ENCODE assay signal across 8 cellular contexts in the genomic region with DNA sequence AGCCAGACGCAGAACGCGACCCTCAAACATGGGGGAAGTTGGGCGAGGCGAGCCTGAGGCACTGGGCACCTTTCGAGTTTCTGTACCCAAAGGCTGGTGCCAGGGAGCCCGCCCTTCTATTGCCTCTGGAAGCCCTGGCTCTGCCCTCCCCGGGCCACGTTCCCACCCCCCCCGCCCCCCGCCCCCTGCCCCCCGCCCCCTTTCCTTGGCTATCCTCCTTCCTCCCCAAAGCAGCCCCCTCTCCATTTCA. TPM values are rescaled to one million over a fixed set of nuclear protein-coding genes. Genes with fewer than 3 reads are reported as not detected.
DNase-seq lines count a peak whose midpoint lies in the region; ATAC-seq, FAIRE-seq and TF ChIP-seq lines count a peak whose summit lies in the region.

No MANE protein-coding gene starts in this region.

- no peaks in the 10 kb centered on the region for H3K9me2 ChIP-seq in PC-3 (replicated peaks; ENCODE audit: low read length)

- H2BK120ac ChIP-seq in neuronal stem cell (ENCODE audit: low read depth, low read length), result no peak overlapping the region

- TF ChIP-seq CTCF in Calu3 (IDR thresholded peaks at IDR 0.05; ENCODE audit: unreplicated experiment) (no peak), PC-3 (conservative IDR thresholded peaks at IDR 0.05; ENCODE audit: low read depth, low read length) (no peak), endothelial cell of umbilical vein (IDR thresholded peaks at IDR 0.05; ENCODE audit: extremely low read depth in 1 of 2, insufficient read depth in 1 of 2, low read depth in 1 of 2, low read length in 2 of 2) (no peak)

- no peak overlapping the region for H4K91ac ChIP-seq in neuronal stem cell (ENCODE audit: low read depth, low read length, poor library complexity)

- H3K9me1 ChIP-seq in endothelial cell of umbilical vein (replicated peaks; ENCODE audit: control insufficient read depth, extremely low read depth, insufficient read depth, low read length), result no peaks in the 10 kb centered on the region

- DNase-seq in Calu3, result no peak
- no peak for DNase-seq in PC-3
- no peak for DNase-seq in endothelial cell of umbilical vein (ENCODE audit: low read depth, low spot score)
- no peak for DNase-seq in neuronal stem cell (ENCODE audit: low spot score)
- DNase-seq in NCI-H2227 (lab: John Stamatoyannopoulos, UW; ENCODE audit: unreplicated experiment), result no peak
- no peak for DNase-seq in HuH-7.5 (ENCODE audit: low spot score)
- no peak for DNase-seq in HCEC 1CT

- no CpG with 5 or more reads among the region's 12 CpGs for WGBS in neuronal stem cell (ENCODE audit: extremely low coverage in 2 of 2, insufficient read length in 2 of 2, insufficient replicate concordance in 1 of 2), 2 donors

- peak overlapping the region; percentile 94 for H3K4me3 Mint-ChIP-seq in Calu3 (ENCODE audit: low read depth, unreplicated experiment)

- H3F3A ChIP-seq in PC-3 (ENCODE audit: low read length, unreplicated experiment), result peaks cover 4% of the 10 kb centered on the region

- H3K4me1 ChIP-seq in PC-3 (ENCODE audit: insufficient read depth, low read length), result peaks cover 35% of the 10 kb centered on the region
- peaks cover 23% of the 10 kb centered on the region for H3K4me1 ChIP-seq in endothelial cell of umbilical vein (ENCODE audit: control insufficient read depth, extremely low read depth, insufficient read depth, low read length)
- H3K4me1 ChIP-seq in neuronal stem cell (ENCODE audit: control insufficient read depth in 2 of 2, insufficient read depth in 1 of 2, low read depth in 1 of 2, low read length in 2 of 2), result peaks cover 17 to 19% of the 10 kb centered on the region in 2 donors

- H3K4ac ChIP-seq in neuronal stem cell (ENCODE audit: low read length), result no peak overlapping the region

- peak overlapping the region; percentile 70 for H3K9ac ChIP-seq in PC-3 (ENCODE audit: low read length)
- no peak overlapping the region for H3K9ac ChIP-seq in endothelial cell of umbilical vein (replicated peaks; ENCODE audit: extremely low read depth, insufficient read depth, low read length)
- peak overlapping the region; percentile 90 for H3K9ac ChIP-seq in neuronal stem cell (ENCODE audit: low read depth, low read length, poor library complexity)

- peak overlapping the region; percentile 93 for H3K27ac Mint-ChIP-seq in Calu3 (ENCODE audit: unreplicated experiment)

- peaks cover 46% of the 10 kb centered on the region for H3K4me1 Mint-ChIP-seq in Calu3 (ENCODE audit: low read depth, unreplicated experiment)

- H3K18ac ChIP-seq in neuronal stem cell (ENCODE audit: low read length), result peak overlapping the region; percentile 97

- peak overlapping the region; percentile 73 for H3K23ac ChIP-seq in neuronal stem cell (ENCODE audit: low read depth, low read length, poor library complexity)

- peak overlapping the region; percentile 97 for H3K4me2 ChIP-seq in PC-3 (ENCODE audit: low read length)
- peak overlapping the region; percentile 38 for H3K4me2 ChIP-seq in endothelial cell of umbilical vein (ENCODE audit: insufficient read depth, low read length)
- H3K4me2 ChIP-seq in neuronal stem cell (ENCODE audit: insufficient read depth, low read length, poor library complexity, severe bottlenecking), result peak overlapping the region; percentile 96

- H3K79me2 ChIP-seq in PC-3 (ENCODE audit: low read length) (peaks cover 28% of the 10 kb centered on the region), endothelial cell of umbilical vein (ENCODE audit: control insufficient read depth, insufficient read depth, low read length) (peaks cover 9% of the 10 kb centered on the region)

- peaks cover 8% of the 10 kb centered on the region for H3K79me1 ChIP-seq in neuronal stem cell (ENCODE audit: low read depth, low read length)

- H3K4me3 ChIP-seq in PC-3 (ENCODE audit: low read length) (peak overlapping the region; percentile 83), endothelial cell of umbilical vein (replicated peaks in 1 of 3; ENCODE audit: insufficient read depth in 1 of 3, low read depth in 1 of 3, low read length in 3 of 3) (peak overlapping the region in 1 of 3 experiments; percentile 94), neuronal stem cell (ENCODE audit: low read length in 2 of 2) (peak overlapping the region; percentile 24 to 90)

- no peak for TF ChIP-seq POLR2A in endothelial cell of umbilical vein (IDR thresholded peaks at IDR 0.05; ENCODE audit: low read depth, low read length)

- H3K36me3 Mint-ChIP-seq in Calu3 (ENCODE audit: insufficient read depth, unreplicated experiment), result peaks cover 66% of the 10 kb centered on the region

- CTCF ChIA-PET in Calu3 (lab: Charles Lee) (interaction anchor here (0.9 to 2.6 kb wide), 6 partner anchors 12 to 39 kb away, joined by 4 to 15 read pairs (median 8); a partner anchor contains a TSS), PC-3 (lab: Charles Lee) (interaction anchor here (0.8 to 1.5 kb wide), 2 partner anchors 30 to 85 kb away, joined by 3 to 4 read pairs; a partner anchor contains a TSS), endothelial cell of umbilical vein (lab: Charles Lee) (interaction anchor here (1.3 to 6.5 kb wide), 8 partner anchors 14 to 63 kb away, joined by 3 to 87 read pairs (median 12); a partner anchor contains a TSS)

- no peak overlapping the region for H4K8ac ChIP-seq in neuronal stem cell (ENCODE audit: low read depth, low read length)

- peak overlapping the region; percentile 83 for H2AK5ac ChIP-seq in neuronal stem cell (ENCODE audit: low read depth, low read length)

- no TSS peak for BruUV-seq in Calu3 (replicated peaks; lab: Mats Ljungman, UMichigan)
- BruUV-seq in PC-3 (replicated peaks; lab: Mats Ljungman, UMichigan), result no TSS peak
- no TSS peak for BruUV-seq in endothelial cell of umbilical vein (replicated peaks; lab: Mats Ljungman, UMichigan)

- peak overlapping the region; percentile 88 for H2BK5ac ChIP-seq in neuronal stem cell (ENCODE audit: low read length)

- H2AFZ ChIP-seq in PC-3 (ENCODE audit: low read length) (peak overlapping the region; percentile 78), endothelial cell of umbilical vein (ENCODE audit: low read depth, low read length) (peak overlapping the region; percentile 39), neuronal stem cell (ENCODE audit: low read length) (peak overlapping the region; percentile 97)

- FAIRE-seq in endothelial cell of umbilical vein (lab: Jason Lieb, UNC), result peak; percentile 12

- peak overlapping the region; percentile 77 for H3K27ac ChIP-seq in PC-3 (ENCODE audit: low read length)
- no peak overlapping the region for H3K27ac ChIP-seq in endothelial cell of umbilical vein (ENCODE audit: insufficient read depth, low read depth, low read length)
- H3K27ac ChIP-seq in neuronal stem cell (replicated peaks; ENCODE audit: low read length), result peak overlapping the region; percentile 89

- dilution Hi-C loops in endothelial cell of umbilical vein (cut with MboI; ENCODE audit: extremely low pct_ligation_motif_present, low sequenced_read_pairs), result no loop called here

- no peaks in the 10 kb centered on the region for H3K9me3 ChIP-seq in PC-3 (ENCODE audit: low read length)
- no peaks in the 10 kb centered on the region for H3K9me3 ChIP-seq in endothelial cell of umbilical vein (replicated peaks; ENCODE audit: control insufficient read depth, insufficient read depth, low read length)
- H3K9me3 ChIP-seq in neuronal stem cell (replicated peaks in 1 of 2; ENCODE audit: control insufficient read depth in 2 of 2, insufficient read depth in 1 of 2, low read depth in 1 of 2, low read length in 2 of 2), result no peaks in the 10 kb centered on the region

- no peaks in the 10 kb centered on the region for H4K20me1 ChIP-seq in PC-3 (ENCODE audit: low read length)
- no peaks in the 10 kb centered on the region for H4K20me1 ChIP-seq in endothelial cell of umbilical vein (replicated peaks; ENCODE audit: control insufficient read depth, extremely low read depth, insufficient read depth, low read length)

- POLR2A ChIA-PET in PC-3 (lab: Charles Lee; ENCODE audit: unreplicated experiment), result no interaction called here
- POLR2A ChIA-PET in endothelial cell of umbilical vein (lab: Charles Lee), result no interaction called here

- no peaks in the 10 kb centered on the region for H3K9me3 Mint-ChIP-seq in Calu3 (ENCODE audit: low read depth, unreplicated experiment)

- ATAC-seq in PC-3, result no peak; the same call in 1 of the 2 replicates
- ATAC-seq in HG03439 (IDR thresholded peaks at IDR 0.05; ENCODE audit: unreplicated experiment), result no peak

- H2BK15ac ChIP-seq in neuronal stem cell (ENCODE audit: low read length), result peak overlapping the region; percentile 93

- H3K14ac ChIP-seq in neuronal stem cell (ENCODE audit: low read length), result peak overlapping the region; percentile 31

- H3K27me3 Mint-ChIP-seq in Calu3 (ENCODE audit: unreplicated experiment), result no peaks in the 10 kb centered on the region

- no peaks in the 10 kb centered on the region for H3K27me3 ChIP-seq in PC-3 (ENCODE audit: low read length)
- H3K27me3 ChIP-seq in endothelial cell of umbilical vein (ENCODE audit: control insufficient read depth in 2 of 2, insufficient read depth in 2 of 2, low read length in 2 of 2), result no peaks in the 10 kb centered on the region
- peaks cover 0 to 2% (median 0%) of the 10 kb centered on the region in 3 experiments for H3K27me3 ChIP-seq in neuronal stem cell (ENCODE audit: control insufficient read depth in 3 of 3, insufficient read depth in 3 of 3, low read depth in 1 of 3, low read length in 3 of 3)

- H3K36me3 ChIP-seq in PC-3 (ENCODE audit: low read depth, low read length), result no peaks in the 10 kb centered on the region
- H3K36me3 ChIP-seq in endothelial cell of umbilical vein (ENCODE audit: control insufficient read depth in 2 of 2, extremely low read depth in 1 of 2, insufficient read depth in 2 of 2, low read length in 2 of 2), result no peaks in the 10 kb centered on the region
- H3K36me3 ChIP-seq in neuronal stem cell (replicated peaks in 1 of 2; ENCODE audit: control insufficient read depth in 2 of 2, insufficient read depth in 2 of 2, low read length in 2 of 2), result no peaks in the 10 kb centered on the region

- H2BK12ac ChIP-seq in neuronal stem cell (ENCODE audit: low read length), result peak overlapping the region; percentile 93

- intact Hi-C loops in Calu3 (cut with micrococcal nuclease; ENCODE audit: unreplicated experiment) (loop anchor here (10.0 kb wide), 1 partner anchor 54 kb away; a partner anchor contains a TSS), PC-3 (cut with micrococcal nuclease) (loop anchor here (2.0 kb wide), 1 partner anchor 40 kb away; a partner anchor contains a TSS), endothelial cell of umbilical vein (cut with micrococcal nuclease) (loop anchor here (5.0 kb wide), 1 partner anchor 443 kb away; a partner anchor contains a TSS)

RNA-seq across cellular contexts. Expression of a gene that starts 2.2 kb away (rescaled TPM):
- total RNA-seq in Calu3 (2022) (64.7 and 64.9 TPM in 2 replicates), PC-3 (2014; rRNA removed) (39.7 and 59.1 TPM in 2 replicates), endothelial cell of umbilical vein (20.0 and 24.0 TPM in 2 replicates)
- polyA plus RNA-seq in endothelial cell of umbilical vein, result 26.2 and 32.6 TPM in 2 replicates
- 9.8 and 15.2 TPM in 2 replicates for polyA plus RNA-seq in endothelial cell of umbilical vein (2011; cell fraction: cytosol; rRNA removed)
- 28.5 and 36.3 TPM in 2 replicates for polyA plus RNA-seq in endothelial cell of umbilical vein (2011; cell fraction: nucleus; rRNA removed)
- polyA plus RNA-seq in endothelial cell of umbilical vein (2012), result 10.3 and 10.8 TPM in 2 replicates
- polyA minus RNA-seq in endothelial cell of umbilical vein, result 10.5 and 12.1 TPM in 2 replicates
- 31.3 TPM for polyA minus RNA-seq in endothelial cell of umbilical vein (2011; cell fraction: cytosol; rRNA and poly(A)+ RNA removed)
- 6.4 and 11.7 TPM in 2 replicates for polyA minus RNA-seq in endothelial cell of umbilical vein (2011; cell fraction: nucleus; rRNA and poly(A)+ RNA removed)
- 5.5 TPM for polyA plus RNA-seq in neuronal stem cell (2013, experiment 1 of 2)
- polyA plus RNA-seq in neuronal stem cell (2013, experiment 2 of 2), result 5.6 TPM

RNA-seq across cellular contexts. Expression of a gene that starts 7.0 kb away (rescaled TPM):
- total RNA-seq in Calu3 (2022) (1.1 and 1.5 TPM in 2 replicates), PC-3 (2014; rRNA removed) (not detected in 2 replicates), endothelial cell of umbilical vein (0.64 and 0.88 TPM in 2 replicates)
- not detected in 2 replicates for polyA plus RNA-seq in endothelial cell of umbilical vein
- not detected in 2 replicates for polyA plus RNA-seq in endothelial cell of umbilical vein (2011; cell fraction: cytosol; rRNA removed)
- polyA plus RNA-seq in endothelial cell of umbilical vein (2011; cell fraction: nucleus; rRNA removed), result 0.59 TPM in 1 of 2 replicates, not detected in the other
- not detected in 2 replicates for polyA plus RNA-seq in endothelial cell of umbilical vein (2012)
- not detected in 2 replicates for polyA minus RNA-seq in endothelial cell of umbilical vein
- not detected for polyA minus RNA-seq in endothelial cell of umbilical vein (2011; cell fraction: cytosol; rRNA and poly(A)+ RNA removed)
- 1.0 TPM in 1 of 2 replicates, not detected in the other for polyA minus RNA-seq in endothelial cell of umbilical vein (2011; cell fraction: nucleus; rRNA and poly(A)+ RNA removed)
- polyA plus RNA-seq in neuronal stem cell (2013, experiment 1 of 2), result not detected
- polyA plus RNA-seq in neuronal stem cell (2013, experiment 2 of 2), result 0.10 TPM

RNA-seq across cellular contexts. Expression of a gene that starts 17.3 kb away (rescaled TPM):
- total RNA-seq in Calu3 (2022), result 74.3 and 75.1 TPM in 2 replicates
- total RNA-seq in PC-3 (2014; rRNA removed), result 58.5 and 84.0 TPM in 2 replicates
- total RNA-seq in endothelial cell of umbilical vein, result 42.2 and 48.8 TPM in 2 replicates
- 59.1 and 66.8 TPM in 2 replicates for polyA plus RNA-seq in endothelial cell of umbilical vein
- polyA plus RNA-seq in endothelial cell of umbilical vein (2011; cell fraction: cytosol; rRNA removed), result 52.5 and 52.8 TPM in 2 replicates
- polyA plus RNA-seq in endothelial cell of umbilical vein (2011; cell fraction: nucleus; rRNA removed), result 78.8 and 91.1 TPM in 2 replicates
- polyA plus RNA-seq in endothelial cell of umbilical vein (2012), result 41.8 and 45.5 TPM in 2 replicates
- polyA minus RNA-seq in endothelial cell of umbilical vein, result 51.6 and 54.4 TPM in 2 replicates
- polyA minus RNA-seq in endothelial cell of umbilical vein (2011; cell fraction: cytosol; rRNA and poly(A)+ RNA removed), result 56.6 TPM
- 20.8 and 24.2 TPM in 2 replicates for polyA minus RNA-seq in endothelial cell of umbilical vein (2011; cell fraction: nucleus; rRNA and poly(A)+ RNA removed)
- 42.3 TPM for polyA plus RNA-seq in neuronal stem cell (2013, experiment 1 of 2)
- 41.1 TPM for polyA plus RNA-seq in neuronal stem cell (2013, experiment 2 of 2)

RNA-seq across cellular contexts. Expression of a gene that starts 25.9 kb away (rescaled TPM):
- total RNA-seq in Calu3 (2022) (182 and 230 TPM in 2 replicates), PC-3 (2014; rRNA removed) (330 and 390 TPM in 2 replicates), endothelial cell of umbilical vein (126 and 128 TPM in 2 replicates)
- 280 and 319 TPM in 2 replicates for polyA plus RNA-seq in endothelial cell of umbilical vein
- polyA plus RNA-seq in endothelial cell of umbilical vein (2011; cell fraction: cytosol; rRNA removed), result 344 and 372 TPM in 2 replicates
- polyA plus RNA-seq in endothelial cell of umbilical vein (2011; cell fraction: nucleus; rRNA removed), result 121 and 129 TPM in 2 replicates
- 88.1 and 218 TPM in 2 replicates for polyA plus RNA-seq in endothelial cell of umbilical vein (2012)
- polyA minus RNA-seq in endothelial cell of umbilical vein, result 130 and 146 TPM in 2 replicates
- 115 TPM for polyA minus RNA-seq in endothelial cell of umbilical vein (2011; cell fraction: cytosol; rRNA and poly(A)+ RNA removed)
- 25.5 and 37.7 TPM in 2 replicates for polyA minus RNA-seq in endothelial cell of umbilical vein (2011; cell fraction: nucleus; rRNA and poly(A)+ RNA removed)
- 629 TPM for polyA plus RNA-seq in neuronal stem cell (2013, experiment 1 of 2)
- polyA plus RNA-seq in neuronal stem cell (2013, experiment 2 of 2), result 633 TPM

RNA-seq across cellular contexts. Expression of a gene that starts 29.9 kb away (rescaled TPM):
- total RNA-seq in Calu3 (2022), result 73.5 and 77.5 TPM in 2 replicates
- 106 and 107 TPM in 2 replicates for total RNA-seq in PC-3 (2014; rRNA removed)
- total RNA-seq in endothelial cell of umbilical vein, result 286 and 316 TPM in 2 replicates
- 324 and 379 TPM in 2 replicates for polyA plus RNA-seq in endothelial cell of umbilical vein
- polyA plus RNA-seq in endothelial cell of umbilical vein (2011; cell fraction: cytosol; rRNA removed), result 270 and 289 TPM in 2 replicates
- polyA plus RNA-seq in endothelial cell of umbilical vein (2011; cell fraction: nucleus; rRNA removed), result 1,209 and 1,535 TPM in 2 replicates
- 283 and 289 TPM in 2 replicates for polyA plus RNA-seq in endothelial cell of umbilical vein (2012)
- polyA minus RNA-seq in endothelial cell of umbilical vein, result 398 and 421 TPM in 2 replicates
- polyA minus RNA-seq in endothelial cell of umbilical vein (2011; cell fraction: cytosol; rRNA and poly(A)+ RNA removed), result 78.9 TPM
- 156 and 190 TPM in 2 replicates for polyA minus RNA-seq in endothelial cell of umbilical vein (2011; cell fraction: nucleus; rRNA and poly(A)+ RNA removed)
- polyA plus RNA-seq in neuronal stem cell (2013, experiment 1 of 2), result 95.8 TPM
- polyA plus RNA-seq in neuronal stem cell (2013, experiment 2 of 2), result 97.1 TPM

Comparison
In these comparisons a context has a peak if more than half of its experiments do, and no peak if none do; other contexts are left out.
1. H2AFZ ChIP-seq: peak in every context shown above with its lines; median percentile 97 in neuronal stem cell; 78 in PC-3; 39 in endothelial cell of umbilical vein.
2. H3K4me2 ChIP-seq: peak in every context shown above with its lines; median percentile 97 in PC-3; 96 in neuronal stem cell; 38 in endothelial cell of umbilical vein.